In the genomic region with DNA sequence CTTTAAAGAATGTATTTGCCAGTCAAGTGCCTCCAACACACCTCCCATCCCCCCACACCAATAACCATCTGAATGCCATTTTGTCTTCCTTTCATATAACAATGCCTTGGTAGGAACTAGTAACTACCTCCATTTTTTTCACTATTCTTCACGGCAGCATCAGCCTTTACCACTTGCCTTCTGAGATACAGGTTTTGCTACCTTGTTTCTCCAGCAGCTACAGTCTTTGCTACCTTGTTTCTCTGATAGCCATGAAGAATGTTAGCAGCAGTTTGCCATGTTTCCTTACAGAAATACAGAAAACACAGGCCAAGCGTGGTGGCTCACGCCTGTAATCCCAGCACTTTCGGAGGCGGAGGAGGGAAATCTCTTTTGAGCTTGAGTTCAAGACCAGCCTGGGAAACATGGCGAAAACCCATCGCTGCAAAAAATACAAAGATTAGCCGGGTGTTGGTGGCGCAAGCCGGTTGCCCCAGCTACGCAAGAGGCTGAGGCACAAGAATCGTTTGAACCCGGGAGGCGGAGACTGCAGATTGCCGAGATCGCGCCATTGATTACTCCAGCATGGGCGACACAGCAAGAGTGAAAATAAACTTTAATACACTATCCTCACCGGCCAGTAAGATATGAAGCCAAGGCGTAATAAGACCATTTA, we compare ENCODE assay signal across 8 cellular contexts.
DNase-seq lines count a peak whose midpoint lies in the region; ATAC-seq and TF ChIP-seq lines count a peak whose summit lies in the region.

No MANE protein-coding gene starts in this region.

- peak overlapping the region in 3 of 5 donors; percentile 43 to 81 (median 60) for H3K9ac ChIP-seq in subcutaneous abdominal adipose tissue (ENCODE audit: low read length in 5 of 5)

- peaks cover 0 to 66% of the 10 kb centered on the region in 2 donors for H3K27me3 ChIP-seq in left lung
- peaks cover 0 to 4% (median 0%) of the 10 kb centered on the region in 5 donors for H3K27me3 ChIP-seq in subcutaneous abdominal adipose tissue (ENCODE audit: control insufficient read depth in 5 of 5, insufficient read depth in 4 of 5, low read length in 5 of 5)

- H3K4me1 ChIP-seq in OCI-LY7 (ENCODE audit: insufficient read depth, low read length, poor library complexity, severe bottlenecking), result peaks cover 37% of the 10 kb centered on the region
- H3K4me1 ChIP-seq in left lung, result peaks cover 0 to 17% of the 10 kb centered on the region in 2 donors
- peaks cover 4 to 26% (median 24%) of the 10 kb centered on the region in 5 donors for H3K4me1 ChIP-seq in subcutaneous abdominal adipose tissue (ENCODE audit: control insufficient read depth in 5 of 5, insufficient read depth in 5 of 5, low read length in 5 of 5)

- peak overlapping the region; percentile 72 for H3K4me3 ChIP-seq in OCI-LY7 (ENCODE audit: low read depth, low read length, poor library complexity, severe bottlenecking)
- peak overlapping the region; percentile 67 for H3K4me3 ChIP-seq in astrocyte of the spinal cord (ENCODE audit: low read depth, low read length)
- peak overlapping the region; percentile 39 to 46 for H3K4me3 ChIP-seq in left lung
- peak overlapping the region; percentile 63 to 94 (median 78) for H3K4me3 ChIP-seq in subcutaneous abdominal adipose tissue (ENCODE audit: low read depth in 1 of 5, low read length in 5 of 5)

- DNase-seq in OCI-LY7 (ENCODE audit: low spot score), result peak; percentile 81
- no peak for DNase-seq in astrocyte of the spinal cord (ENCODE audit: low read depth, low spot score)
- DNase-seq in left lung, result no peak

- CTCF ChIA-PET in OCI-LY7 (lab: Charles Lee; ENCODE audit: unreplicated experiment), result no interaction called here

- intact Hi-C loops in OCI-LY7 (cut with micrococcal nuclease; ENCODE audit: unreplicated experiment) (loop anchor here (1.0 kb wide), 1 partner anchor 13 kb away; no protein-coding TSS in a partner anchor), left lung (cut with DNase I) (no loop called here)

- in situ Hi-C loops in astrocyte of the spinal cord (cut with HindIII; ENCODE audit: low sequenced_read_pairs), result no loop called here

- POLR2A ChIA-PET in OCI-LY7 (lab: Charles Lee), result interaction anchor here (0.7 to 22.5 kb wide), 20 partner anchors 10 to 950 kb away, joined by 3 to 505 read pairs (median 7); a partner anchor contains a TSS

- H2AFZ ChIP-seq in OCI-LY7 (ENCODE audit: low read length), result no peak overlapping the region

- no peaks in the 10 kb centered on the region for H3K79me2 ChIP-seq in OCI-LY7 (ENCODE audit: insufficient read depth, low read depth, low read length)

- ATAC-seq in GM18517 (IDR thresholded peaks at IDR 0.05; ENCODE audit: unreplicated experiment), result peak; percentile 18
- peak; percentile 32 for ATAC-seq in HG02884 (IDR thresholded peaks at IDR 0.05; ENCODE audit: unreplicated experiment)
- ATAC-seq in left lung, result peak; percentile 24
- ATAC-seq in HG03457 (IDR thresholded peaks at IDR 0.05; ENCODE audit: unreplicated experiment), result no peak
- ATAC-seq in HG03432 (IDR thresholded peaks at IDR 0.05; ENCODE audit: unreplicated experiment), result no peak

- TF ChIP-seq CTCF in OCI-LY7 (conservative IDR thresholded peaks at IDR 0.05; ENCODE audit: low read length), result no peak
- TF ChIP-seq CTCF in astrocyte of the spinal cord (IDR thresholded peaks at IDR 0.05; ENCODE audit: low read depth, low read length), result no peak
- TF ChIP-seq CTCF in left lung (IDR thresholded peaks at IDR 0.05), result no peak

- no peaks in the 10 kb centered on the region for H4K20me1 ChIP-seq in OCI-LY7 (ENCODE audit: insufficient read depth, low read length)

- H3K9me2 ChIP-seq in OCI-LY7 (ENCODE audit: insufficient read depth, low read length), result no peaks in the 10 kb centered on the region

- H3K36me3 ChIP-seq in OCI-LY7 (ENCODE audit: insufficient read depth, low read length) (no peaks in the 10 kb centered on the region), left lung (no peaks in the 10 kb centered on the region), subcutaneous abdominal adipose tissue (ENCODE audit: control insufficient read depth in 5 of 5, insufficient read depth in 5 of 5, low read length in 5 of 5) (no peaks in the 10 kb centered on the region)

- H3K9me3 ChIP-seq in OCI-LY7 (ENCODE audit: low read length) (no peaks in the 10 kb centered on the region), left lung (no peaks in the 10 kb centered on the region), subcutaneous abdominal adipose tissue (ENCODE audit: control insufficient read depth in 5 of 5, low read length in 5 of 5) (no peaks in the 10 kb centered on the region)

- peak overlapping the region; percentile 95 for H3K27ac ChIP-seq in OCI-LY7 (ENCODE audit: low read depth, low read length, poor library complexity, severe bottlenecking)
- peak overlapping the region; percentile 74 to 86 for H3K27ac ChIP-seq in left lung
- H3K27ac ChIP-seq in subcutaneous abdominal adipose tissue (ENCODE audit: low read depth, low read length), result peak overlapping the region; percentile 72

- peak overlapping the region; percentile 89 for H3K4me2 ChIP-seq in OCI-LY7 (ENCODE audit: low read length)

- no TSS peak for BruUV-seq in OCI-LY7 (replicated peaks; lab: Mats Ljungman, UMichigan)

Comparison
In these comparisons a context has a peak if more than half of its experiments do, and no peak if none do; other contexts are left out.
1. ATAC-seq: peak in GM18517 (single experiment), HG02884 (single experiment) and left lung (single experiment); none in HG03457 (single experiment) and HG03432 (single experiment).
2. Peak in every context shown above with its lines, with median percentiles within 50 percentile points of each other: H3K27ac ChIP-seq and H3K4me3 ChIP-seq.